ENCODE assay signal across 1 cellular context in the genomic region with DNA sequence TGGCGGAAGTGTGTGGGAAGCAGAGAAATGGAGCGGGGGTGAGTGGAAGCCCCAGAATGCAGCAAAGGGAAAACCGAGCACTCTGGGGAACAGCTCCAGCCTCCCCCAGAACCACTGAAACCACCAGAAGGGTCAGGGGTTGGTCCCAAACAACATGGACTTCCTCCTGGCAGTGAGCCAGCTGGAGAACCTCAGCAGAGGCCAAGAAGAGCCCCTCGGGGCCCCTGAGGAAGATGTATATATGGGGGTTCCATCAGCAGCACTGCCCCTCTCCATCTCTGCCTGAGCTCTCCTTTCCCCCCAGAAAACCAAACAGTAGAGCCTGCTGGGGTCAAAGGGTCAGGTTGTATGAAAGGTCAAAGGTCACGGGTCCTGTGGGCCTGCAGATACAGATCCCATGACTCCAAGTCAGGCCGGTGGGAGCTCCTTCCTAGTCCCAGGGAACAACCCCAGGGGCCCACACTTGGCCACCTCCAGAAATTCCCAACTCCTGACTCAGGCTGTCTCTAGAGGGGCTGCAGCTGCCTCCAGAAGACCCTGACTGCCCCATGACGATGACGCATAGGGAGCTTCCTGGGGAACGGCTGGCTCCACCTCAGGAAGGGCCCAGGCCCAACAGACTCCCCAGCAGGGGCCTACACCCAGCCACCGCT.
TF ChIP-seq lines count a peak whose summit lies in the region.

No MANE protein-coding gene starts in this region.

TF ChIP-seq in GM12878, 131 proteins besides CTCF, POLR2A, EP300 and RAD21:
- 0 out of 2 replicates have a peak, but pooled peaks have one; percentile 14 for TF ChIP-seq NR2C1 (IDR thresholded peaks at IDR 0.05)
- peak; percentile 41; the same call in 1 of the 2 replicates for TF ChIP-seq NR2F1 (conservative IDR thresholded peaks at IDR 0.05)
- TF ChIP-seq RUNX3 (IDR thresholded peaks at IDR 0.05; ENCODE audit: low read length): peak; percentile 36; the same call in 1 of the 2 replicates
- TF ChIP-seq, protein P1, sequence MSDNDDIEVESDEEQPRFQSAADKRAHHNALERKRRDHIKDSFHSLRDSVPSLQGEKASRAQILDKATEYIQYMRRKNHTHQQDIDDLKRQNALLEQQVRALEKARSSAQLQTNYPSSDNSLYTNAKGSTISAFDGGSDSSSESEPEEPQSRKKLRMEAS (IDR thresholded peaks at IDR 0.05; ENCODE audit: low read depth, low read length): no peak
- 0 out of 3 replicates have a peak, but pooled peaks of 1 of the 2 experiments have one; percentile 8 for TF ChIP-seq EGR1 (IDR thresholded peaks at IDR 0.05; ENCODE audit: borderline replicate concordance in 1 of 2, low read depth in 2 of 2, low read length in 2 of 2)
